ENCODE assay signal across 1 cellular context in genomic region chr5:109299557-109299956, GRCh38.
TF ChIP-seq lines count a peak whose summit lies in the region.

No MANE protein-coding gene starts in this region.

TF ChIP-seq in H1, 55 proteins besides CTCF, POLR2A, EP300 and RAD21 (continued from another document):
- no peak for TF ChIP-seq FOSL1 (IDR thresholded peaks at IDR 0.05; ENCODE audit: insufficient read depth, low read depth, low read length)
- TF ChIP-seq CEBPB (IDR thresholded peaks at IDR 0.05; ENCODE audit: low read depth, low read length) = no peak
- TF ChIP-seq MAX (IDR thresholded peaks at IDR 0.05) = no peak
- no peak for TF ChIP-seq SP1 (IDR thresholded peaks at IDR 0.05; ENCODE audit: low read depth, low read length)
- no peak for TF ChIP-seq JUND (IDR thresholded peaks at IDR 0.05; ENCODE audit: low read length)
- TF ChIP-seq SAP30 (IDR thresholded peaks at IDR 0.05; ENCODE audit: insufficient read depth, insufficient replicate concordance, low read length) = no peak
- TF ChIP-seq TAF7 (optimal IDR thresholded peaks at IDR 0.05; ENCODE audit: borderline replicate concordance, low read depth, low read length) = no peak
- TF ChIP-seq CBX8 (IDR thresholded peaks at IDR 0.05; ENCODE audit: borderline replicate concordance, low read depth, low read length) = no peak
- no peak for TF ChIP-seq BRCA1 (IDR thresholded peaks at IDR 0.05; ENCODE audit: low read depth, low read length)
